Comparison of ENCODE assay signal across 8 cellular contexts in genomic region chr13:33678906-33679657, GRCh38.
DNase-seq lines count a peak whose midpoint lies in the region; ATAC-seq and TF ChIP-seq lines count a peak whose summit lies in the region.

No MANE protein-coding gene starts in this region.

- H3K27me3 Mint-ChIP-seq in activated T-cell treated with anti-CD3 and anti-CD28 coated beads, Interleukin-2, amount 50 U/mL, for 4 hours (ENCODE audit: low read depth): no peaks in the 10 kb centered on the region

- peak overlapping the region in 15 of 21 experiments; percentile 17 to 73 (median 45) for H3K27ac ChIP-seq in skin epidermis

- intact Hi-C loops in cardiac septum (cut with DNase I): loop anchor here (5.0 kb wide), 1 partner anchor 43 kb away; no protein-coding TSS in a partner anchor

- peak; percentile 95 for ATAC-seq in HG02588 (IDR thresholded peaks at IDR 0.05; ENCODE audit: unreplicated experiment)
- peak; percentile 91 to 93 for ATAC-seq in activated T-cell treated with anti-CD3 and anti-CD28 coated beads, Interleukin-2, amount 50 U/mL, for 4 hours

- peak; percentile 72 for TF ChIP-seq POLR2A in GM15510 (IDR thresholded peaks at IDR 0.05; ENCODE audit: borderline replicate concordance, extremely low read depth, insufficient read length)

- H3K4me1 Mint-ChIP-seq in activated T-cell treated with anti-CD3 and anti-CD28 coated beads, Interleukin-2, amount 50 U/mL, for 4 hours (ENCODE audit: low read depth): peaks cover 33% of the 10 kb centered on the region

- H3K4me3 ChIP-seq in skin epidermis: peak overlapping the region in 2 of 7 experiments; percentile 8 to 12

- in situ Hi-C loops in KBM-7 (cut with MboI; ENCODE audit: low pct_unique_long_range_greater_than_20kb, low sequenced_read_pairs): no loop called here

- peak; percentile 66 for DNase-seq in NCI-H460 (ENCODE audit: extremely low read depth, low read depth)
- DNase-seq in activated T-cell treated with anti-CD3 and anti-CD28 coated beads, Interleukin-2, amount 50 U/mL, for 4 hours: peak; percentile 64
- peak; percentile 87 for DNase-seq in cardiac septum (ENCODE audit: low spot score)
- no peak for DNase-seq in KBM-7
- no peak for DNase-seq in NCI-H1092 (lab: John Stamatoyannopoulos, UW)

- peak overlapping the region; percentile 74 for H3K4me3 Mint-ChIP-seq in activated T-cell treated with anti-CD3 and anti-CD28 coated beads, Interleukin-2, amount 50 U/mL, for 4 hours

- no peaks in the 10 kb centered on the region for H3K36me3 Mint-ChIP-seq in activated T-cell treated with anti-CD3 and anti-CD28 coated beads, Interleukin-2, amount 50 U/mL, for 4 hours (ENCODE audit: insufficient read depth)

- H3K9me3 Mint-ChIP-seq in activated T-cell treated with anti-CD3 and anti-CD28 coated beads, Interleukin-2, amount 50 U/mL, for 4 hours: no peaks in the 10 kb centered on the region

Comparison
In these comparisons a context has a peak if more than half of its experiments do, and no peak if none do; other contexts are left out.
1. DNase-seq: peak in NCI-H460 (single experiment), activated T-cell treated with anti-CD3 and anti-CD28 coated beads, Interleukin-2, amount 50 U/mL, for 4 hours (single experiment) and cardiac septum (single experiment); none in KBM-7 (single experiment) and NCI-H1092 (single experiment).